9 cellular contexts compared by ENCODE assay signal in genomic region chr1:109490029-109490933, GRCh38. TPM values are rescaled to one million over a fixed set of nuclear protein-coding genes. Genes with fewer than 3 reads are reported as not detected.
DNase-seq lines count a peak whose midpoint lies in the region; ATAC-seq and TF ChIP-seq lines count a peak whose summit lies in the region.
"Had no signal": no experiment of that assay in that cellular context is flagged by ENCODE, and none has a peak within 500 bp of the region (broad histone marks: within the 10 kb centered on the region; RNA-seq: fewer than 3 reads in every experiment).

No MANE protein-coding gene starts in this region.

- H3K9ac ChIP-seq in parathyroid adenoma: no peak overlapping the region

- H3K9me3 ChIP-seq in parathyroid adenoma (ENCODE audit: control insufficient read depth, low read length): no peaks in the 10 kb centered on the region

- H3K27ac ChIP-seq in RWPE1 (no peak overlapping the region), foreskin keratinocyte (no peak overlapping the region), parathyroid adenoma (no peak overlapping the region)

- H3K4me2 ChIP-seq in parathyroid adenoma (ENCODE audit: low read length): no peak overlapping the region

- H3K4me1 ChIP-seq in foreskin keratinocyte: no peaks in the 10 kb centered on the region
- H3K4me1 ChIP-seq in parathyroid adenoma: no peaks in the 10 kb centered on the region

- no peaks in the 10 kb centered on the region for H3K79me2 ChIP-seq in parathyroid adenoma

- no peak overlapping the region for H3K4me3 ChIP-seq in parathyroid adenoma (ENCODE audit: low read depth, low read length)

- TF ChIP-seq CTCF in RWPE1 (conservative IDR thresholded peaks at IDR 0.05; ENCODE audit: low read depth) (peak; percentile 74), foreskin keratinocyte (conservative IDR thresholded peaks at IDR 0.05) (peak; percentile 79), parathyroid adenoma (IDR thresholded peaks at IDR 0.05) (peak; percentile 68)

- CTCF ChIA-PET in RWPE1 (lab: Yijun Ruan, JAX): interaction anchor here (0.5 to 10.6 kb wide), 14 partner anchors 10 to 530 kb away, joined by 3 to 180 read pairs (median 3); partner anchors contain the start of genes AMIGO1 and PSMA5

- DNase-seq in DMS79 treated with DMSO at 0.1 percent for 48 hours (lab: John Stamatoyannopoulos, UW) (peak; percentile 32), HUDEP-2 (lab: John Stamatoyannopoulos, UW; ENCODE audit: unreplicated experiment in 76 of 76) (peak in 58 of 76 experiments; percentile 15 to 74 (median 46)), RWPE1 (ENCODE audit: low spot score) (peak; percentile 59), foreskin keratinocyte (peak in 1 of 2 donors; percentile 34)
- peak; percentile 64 for DNase-seq in activated effector memory CD4-positive, alpha-beta T cell treated with Interleukin-2 at 50 U/mL for 16 hours

- ATAC-seq in foreskin keratinocyte (peak; percentile 47), GM21360 (IDR thresholded peaks at IDR 0.05; ENCODE audit: unreplicated experiment) (no peak), HG03135 (IDR thresholded peaks at IDR 0.05; ENCODE audit: unreplicated experiment) (no peak)
- ATAC-seq: activated naive CD4-positive, alpha-beta T cell treated with anti-CD3 and anti-CD28 coated beads, Interleukin-2, amount 50 U/mL, for 72 hours had no signal

- POLR2A ChIA-PET in RWPE1 (lab: Yijun Ruan, JAX; ENCODE audit: low non-redundant PET): no interaction called here

- no peaks in the 10 kb centered on the region for H3K36me3 ChIP-seq in parathyroid adenoma (ENCODE audit: control insufficient read depth, insufficient read depth, low read length)

- H2AFZ ChIP-seq in parathyroid adenoma: no peak overlapping the region

- H3K27me3 ChIP-seq in foreskin keratinocyte (no peaks in the 10 kb centered on the region), parathyroid adenoma (ENCODE audit: control insufficient read depth, insufficient read depth, low read length) (no peaks in the 10 kb centered on the region)

RNA-seq across cellular contexts. Expression of gene CYB561D1, which starts 3.6 kb away (rescaled TPM):
- 5.2 and 6.5 TPM in 2 replicates for total RNA-seq in foreskin keratinocyte
- 2.4 and 2.6 TPM in 2 replicates for polyA plus RNA-seq in foreskin keratinocyte

RNA-seq across cellular contexts. Expression of gene ATXN7L2, which starts 6.6 kb away (rescaled TPM):
- 3.4 and 4.6 TPM in 2 replicates for total RNA-seq in foreskin keratinocyte
- polyA plus RNA-seq in foreskin keratinocyte: 4.0 and 4.2 TPM in 2 replicates

RNA-seq across cellular contexts. Expression of gene AMIGO1, which starts 19.2 kb away (rescaled TPM):
- 0.32 and 0.82 TPM in 2 replicates for total RNA-seq in foreskin keratinocyte
- 0.16 and 0.48 TPM in 2 replicates for polyA plus RNA-seq in foreskin keratinocyte

RNA-seq across cellular contexts. Expression of gene SYPL2, which starts 23.9 kb away (rescaled TPM):
- total RNA-seq in foreskin keratinocyte: not detected in 2 replicates
- not detected in 2 replicates for polyA plus RNA-seq in foreskin keratinocyte

RNA-seq across cellular contexts. Expression of gene GPR61, which starts 49.4 kb away (rescaled TPM):
- total RNA-seq in foreskin keratinocyte: 0.18 TPM in 1 of 2 replicates, not detected in the other
- polyA plus RNA-seq in foreskin keratinocyte: not detected in 2 replicates
